In the genomic region with DNA sequence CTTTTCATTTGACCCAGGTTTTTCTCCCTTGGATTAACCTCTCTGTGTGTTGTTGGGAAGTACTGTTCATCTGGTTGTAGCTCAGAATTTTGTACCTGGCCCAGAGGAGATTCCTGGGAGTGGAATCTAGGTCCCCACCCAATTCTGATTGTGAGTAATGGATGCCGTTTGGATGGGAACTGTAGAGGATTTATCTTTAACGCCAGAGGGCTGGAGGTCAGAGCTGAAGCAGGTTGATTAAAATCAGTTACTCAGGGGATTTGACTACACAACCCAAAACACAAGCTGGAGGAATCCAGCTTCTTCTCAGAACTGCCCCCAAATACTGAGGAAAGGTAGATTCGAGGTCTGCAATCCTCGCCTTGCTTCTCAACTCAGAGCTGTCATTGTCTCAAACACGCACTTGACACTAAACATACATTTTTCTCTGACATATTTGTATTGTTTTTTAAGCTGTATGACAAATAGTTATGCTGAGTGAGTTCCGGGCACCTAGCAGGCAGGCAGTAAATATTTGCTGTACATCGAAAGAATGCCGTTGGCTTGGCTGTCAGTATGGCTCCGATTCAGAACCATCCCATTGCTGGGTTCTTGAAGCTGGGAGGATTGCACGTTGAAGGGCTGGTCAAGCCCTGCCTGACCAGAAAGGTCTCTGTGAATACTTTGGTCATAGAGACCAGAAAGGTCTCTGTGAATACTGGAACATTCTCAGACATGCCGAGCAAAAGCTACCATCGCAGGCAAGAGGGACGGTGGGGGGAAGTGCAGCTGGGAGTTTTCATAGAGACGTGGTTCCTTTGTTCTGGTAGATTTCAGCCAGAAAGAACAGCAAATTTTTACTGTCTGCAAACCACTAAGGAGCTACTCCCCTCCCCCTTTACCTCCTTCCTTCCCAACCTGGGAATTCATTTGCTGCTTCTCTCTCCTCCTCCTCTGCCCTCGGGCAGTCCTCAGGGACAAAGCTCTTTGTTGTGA, we compare ENCODE assay signal across 8 cellular contexts.
A peak's percentile ranks its signal among the peaks of the same experiment; 100 is the strongest.
DNase-seq lines count a peak whose midpoint lies in the region; ATAC-seq and TF ChIP-seq lines count a peak whose summit lies in the region.

No MANE protein-coding gene starts in this region.

- CTCF ChIA-PET in A673 (lab: Charles Lee): interaction anchor here (0.6 to 3.0 kb wide), 6 partner anchors 16 to 851 kb away, joined by 3 to 23 read pairs (median 4); no protein-coding TSS in a partner anchor

- peak overlapping the region; percentile 94 for H3K9ac ChIP-seq in adipocyte (ENCODE audit: low read length)

- intact Hi-C loops in A673 (cut with micrococcal nuclease; ENCODE audit: unreplicated experiment): loop anchor here (1.0 to 10.0 kb wide), 7 partner anchors 190 to 930 kb away; no protein-coding TSS in a partner anchor

- H3K27me3 ChIP-seq in A673 (replicated peaks; ENCODE audit: insufficient read depth, low read depth, low read length, poor library complexity) (no peaks in the 10 kb centered on the region), adipocyte (replicated peaks; ENCODE audit: control insufficient read depth, insufficient read depth, low read length) (no peaks in the 10 kb centered on the region), layer of hippocampus (ENCODE audit: control insufficient read depth, insufficient read depth, low read length) (no peaks in the 10 kb centered on the region), thymus (ENCODE audit: control insufficient read depth, insufficient read depth) (no peaks in the 10 kb centered on the region)

- no peak for TF ChIP-seq CTCF in A673 (conservative IDR thresholded peaks at IDR 0.05; ENCODE audit: low read depth, low read length)

- POLR2A ChIA-PET in A673 (lab: Charles Lee; ENCODE audit: low non-redundant PET): interaction anchor here (1.0 kb wide), 1 partner anchor 446 kb away, joined by 3 read pairs; no protein-coding TSS in a partner anchor

- DNase-seq in A673 (ENCODE audit: low spot score) (no peak), adipocyte (ENCODE audit: low read depth) (peak; percentile 62), NCI-H774 (lab: John Stamatoyannopoulos, UW) (no peak), 8988T (no peak), GDM1 (lab: John Stamatoyannopoulos, UW) (no peak)

- H3K36me3 ChIP-seq in A673 (ENCODE audit: insufficient read depth, low read length, poor library complexity, severe bottlenecking) (no peaks in the 10 kb centered on the region), adipocyte (ENCODE audit: control insufficient read depth, insufficient read depth, low read length, severe bottlenecking) (no peaks in the 10 kb centered on the region), thymus (ENCODE audit: control insufficient read depth, insufficient read depth) (no peaks in the 10 kb centered on the region)

- peaks cover 38% of the 10 kb centered on the region for H3K4me1 ChIP-seq in A673 (ENCODE audit: insufficient read depth, low read length, poor library complexity, severe bottlenecking)
- peaks cover 27% of the 10 kb centered on the region for H3K4me1 ChIP-seq in adipocyte (ENCODE audit: control insufficient read depth, insufficient read depth, low read length)
- peaks cover 20% of the 10 kb centered on the region for H3K4me1 ChIP-seq in thymus (ENCODE audit: control insufficient read depth, insufficient read depth, low read length)

- 54% methylated on average over 15 of the region's 15 CpGs for WGBS in thymus

- H3K27ac ChIP-seq in A673 (ENCODE audit: low read depth, low read length, poor library complexity, severe bottlenecking): peak overlapping the region; percentile 96
- H3K27ac ChIP-seq in layer of hippocampus (ENCODE audit: low read depth, low read length): peak overlapping the region; percentile 92
- no peak overlapping the region for H3K27ac ChIP-seq in thymus (ENCODE audit: low read depth)

- H3K9me3 ChIP-seq in A673 (ENCODE audit: low read depth, low read length, poor library complexity, severe bottlenecking): no peaks in the 10 kb centered on the region
- no peaks in the 10 kb centered on the region for H3K9me3 ChIP-seq in adipocyte (ENCODE audit: control insufficient read depth, low read length)
- H3K9me3 ChIP-seq in thymus (ENCODE audit: control insufficient read depth): no peaks in the 10 kb centered on the region

- BruUV-seq in A673 (replicated peaks; lab: Mats Ljungman, UMichigan): no TSS peak

- ATAC-seq in HG02588 (IDR thresholded peaks at IDR 0.05; ENCODE audit: unreplicated experiment): peak; percentile 6

- peak overlapping the region; percentile 49 for H3K4me3 ChIP-seq in A673 (ENCODE audit: low read depth, low read length, poor library complexity, severe bottlenecking)
- H3K4me3 ChIP-seq in adipocyte (ENCODE audit: low read length): peak overlapping the region; percentile 87
- H3K4me3 ChIP-seq in thymus (ENCODE audit: low read length): peak overlapping the region; percentile 56
